Comparison of ENCODE assay signal across 8 cellular contexts in genomic region chr1:151540021-151540981, GRCh38. TPM values are rescaled to one million over a fixed set of nuclear protein-coding genes. Genes with fewer than 3 reads are reported as not detected.
DNase-seq lines count a peak whose midpoint lies in the region; ATAC-seq and TF ChIP-seq lines count a peak whose summit lies in the region.

TUFT1 (plus strand) TSS chr1:151540309; CDS start chr1:151540367, 58 bp downstream.

- H3K36me3 Mint-ChIP-seq in Caco-2 (ENCODE audit: insufficient read depth, unreplicated experiment) = peaks cover 86% of the 10 kb centered on the region

- H3K36me3 ChIP-seq in Caco-2 (ENCODE audit: control insufficient read depth, insufficient read depth, low read length) (peaks cover 11% of the 10 kb centered on the region), HUES48 (ENCODE audit: control insufficient read depth, insufficient read depth, low read length) (peaks cover 32% of the 10 kb centered on the region), esophagus (ENCODE audit: control insufficient read depth in 2 of 2, insufficient read depth in 2 of 2, low read length in 1 of 2) (no peaks in the 10 kb centered on the region), muscle layer of colon (ENCODE audit: insufficient read depth, low read length) (no peaks in the 10 kb centered on the region)

- H3K4me1 ChIP-seq in Caco-2 = peaks cover 22% of the 10 kb centered on the region
- peaks cover 15% of the 10 kb centered on the region for H3K4me1 ChIP-seq in HUES48 (ENCODE audit: control insufficient read depth, insufficient read depth, low read length)
- H3K4me1 ChIP-seq in esophagus (ENCODE audit: control insufficient read depth in 2 of 2, insufficient read depth in 2 of 2, low read length in 1 of 2) = no peaks in the 10 kb centered on the region
- peaks cover 30% of the 10 kb centered on the region for H3K4me1 ChIP-seq in muscle layer of colon (ENCODE audit: insufficient read depth, low read length)

- peak within 1 kb of the TSS; percentile 51 for H3K4me3 ChIP-seq in Caco-2 (ENCODE audit: low read depth, low read length)
- peak within 1 kb of the TSS; percentile 79 for H3K4me3 ChIP-seq in HUES48 (ENCODE audit: low read depth, low read length)
- peak within 1 kb of the TSS; percentile 57 to 64 for H3K4me3 ChIP-seq in esophagus (ENCODE audit: low read depth in 1 of 2, low read length in 2 of 2)
- H3K4me3 ChIP-seq in muscle layer of colon (ENCODE audit: low read depth in 1 of 2, low read length in 2 of 2) = peak within 1 kb of the TSS; percentile 61 to 83

- peak within 1 kb of the TSS; percentile 91 for H3K27ac Mint-ChIP-seq in Caco-2 (ENCODE audit: unreplicated experiment)

- H3K4me1 Mint-ChIP-seq in Caco-2 (ENCODE audit: low read depth, unreplicated experiment) = peaks cover 61% of the 10 kb centered on the region

- BruUV-seq in Caco-2 (replicated peaks; lab: Mats Ljungman, UMichigan) = no TSS peak

- no peaks in the 10 kb centered on the region for H3K9me3 Mint-ChIP-seq in Caco-2 (ENCODE audit: unreplicated experiment)

- H3K4me3 Mint-ChIP-seq in Caco-2 (ENCODE audit: unreplicated experiment) = peak within 1 kb of the TSS; percentile 96

- H3K27ac ChIP-seq in HUES48 (ENCODE audit: low read depth, low read length) (peak within 1 kb of the TSS; percentile 94), esophagus (ENCODE audit: low read depth in 2 of 2, low read length in 1 of 2) (peak within 1 kb of the TSS; percentile 88 to 98), muscle layer of colon (ENCODE audit: low read depth, low read length) (peak within 1 kb of the TSS; percentile 77)

- ATAC-seq in GM21390 (IDR thresholded peaks at IDR 0.05; ENCODE audit: unreplicated experiment) = peak; percentile 96

- no peaks in the 10 kb centered on the region for H3K9me3 ChIP-seq in Caco-2
- H3K9me3 ChIP-seq in HUES48 (ENCODE audit: control insufficient read depth, insufficient read depth, low read length) = no peaks in the 10 kb centered on the region
- no peaks in the 10 kb centered on the region for H3K9me3 ChIP-seq in esophagus (ENCODE audit: control insufficient read depth in 2 of 2, insufficient read depth in 1 of 2, low read depth in 1 of 2, low read length in 1 of 2)
- no peaks in the 10 kb centered on the region for H3K9me3 ChIP-seq in muscle layer of colon (ENCODE audit: low read length)

- POLR2A ChIA-PET in Caco-2 (lab: Charles Lee) = interaction anchor here (0.5 to 3.4 kb wide), 28 partner anchors 9 to 259 kb away, joined by 3 to 47 read pairs (median 4); partner anchors contain the start of genes CGN, MRPL9, PI4KB and POGZ

- DNase-seq in Caco-2 = peak; percentile 97
- DNase-seq in OCI-M1 (lab: John Stamatoyannopoulos, UW) = peak; percentile 99
- peak; percentile 96 for DNase-seq in activated T-cell treated with anti-CD3 and anti-CD28 coated beads, Interleukin-2, amount 50 U/mL, for 1 hour
- peak; percentile 80 for DNase-seq in stimulated activated CD8-positive, alpha-beta memory T cell treated with anti-CD3 and anti-CD28 coated beads, Interleukin-7, amount 100 ng/mL, for 24 hours (ENCODE audit: low read depth)

- WGBS in esophagus, 2 donors = 1 to 2% methylated on average over 70 of the region's 70 CpGs

- CTCF ChIA-PET in Caco-2 (lab: Charles Lee) = interaction anchor here (0.6 to 2.2 kb wide), 11 partner anchors 8 to 296 kb away, joined by 3 to 16 read pairs (median 4); partner anchors contain the start of gene CGN

- intact Hi-C loops in Caco-2 (cut with micrococcal nuclease; ENCODE audit: unreplicated experiment) = loop anchor here (1.0 to 5.0 kb wide), 3 partner anchors 8 to 197 kb away; no protein-coding TSS in a partner anchor

- H3K27me3 Mint-ChIP-seq in Caco-2 (ENCODE audit: insufficient read depth, unreplicated experiment) = no peaks in the 10 kb centered on the region

- no peak for TF ChIP-seq CTCF in Caco-2 (IDR thresholded peaks at IDR 0.05; ENCODE audit: insufficient read depth in 1 of 2, low read depth in 1 of 2, low read length in 1 of 2, severe bottlenecking in 1 of 2, unreplicated experiment in 1 of 2)

- H3K9ac ChIP-seq in HUES48 (ENCODE audit: low read depth, low read length) = peak within 1 kb of the TSS; percentile 86
- H3K9ac ChIP-seq in muscle layer of colon (ENCODE audit: low read length) = peak within 1 kb of the TSS; percentile 57

- no peaks in the 10 kb centered on the region for H3K27me3 ChIP-seq in Caco-2 (replicated peaks; ENCODE audit: control insufficient read depth, insufficient read depth, low read length)
- no peaks in the 10 kb centered on the region for H3K27me3 ChIP-seq in HUES48 (ENCODE audit: control insufficient read depth, insufficient read depth, low read length)
- H3K27me3 ChIP-seq in esophagus (ENCODE audit: control insufficient read depth in 1 of 2, insufficient read depth in 2 of 2, low read length in 2 of 2) = no peaks in the 10 kb centered on the region
- H3K27me3 ChIP-seq in muscle layer of colon (ENCODE audit: control insufficient read depth in 1 of 2, insufficient read depth in 2 of 2, low read length in 2 of 2) = no peaks in the 10 kb centered on the region

RNA-seq across cellular contexts. Expression of gene TUFT1, which starts in this region (rescaled TPM):
- total RNA-seq in Caco-2 (2022) = 34.9 and 36.6 TPM in 2 replicates
- polyA plus RNA-seq in esophagus = 10 to 100 TPM; 28.6 to 33.5 TPM

Comparison
In these comparisons a context has a peak if more than half of its experiments do, and no peak if none do; other contexts are left out.
1. Peak in every context shown above with its lines: DNase-seq, ATAC-seq, H3K4me3 ChIP-seq and H3K27ac ChIP-seq.